Comparison of ENCODE assay signal across 29 cellular contexts in genomic region chr16:62450291-62450690, GRCh38.
"Had no signal": no experiment of that assay in that cellular context is flagged by ENCODE, and none has a peak within 500 bp of the region (broad histone marks: within the 10 kb centered on the region; RNA-seq: fewer than 3 reads in every experiment).

No MANE protein-coding gene starts in this region.

- H3K4me1 Mint-ChIP-seq: activated CD4-positive, alpha-beta memory T cell treated with anti-CD3 and anti-CD28 coated beads, Interleukin-2, amount 10 ng/mL, durations not matched to agents 7 days and 5 days; activated CD4-positive, alpha-beta T cell treated with anti-CD3 and anti-CD28 coated beads, Interleukin-2, amount 10 ng/mL, durations not matched to agents 7 days and 5 days; activated naive CD4-positive, alpha-beta T cell treated with anti-CD3 and anti-CD28 coated beads, Interleukin-2, amount 10 ng/mL, durations not matched to agents 7 days and 5 days; activated naive CD8-positive, alpha-beta T cell treated with anti-CD3 and anti-CD28 coated beads, Interleukin-2, amount 10 ng/mL, durations not matched to agents 7 days and 5 days; brain; endodermal cell; T-helper 17 cell had no signal

- H3K27ac Mint-ChIP-seq: activated CD4-positive, alpha-beta memory T cell treated with anti-CD3 and anti-CD28 coated beads, Interleukin-2, amount 10 ng/mL, durations not matched to agents 7 days and 5 days; activated CD4-positive, alpha-beta T cell treated with anti-CD3 and anti-CD28 coated beads, Interleukin-2, amount 10 ng/mL, durations not matched to agents 7 days and 5 days; activated naive CD4-positive, alpha-beta T cell treated with anti-CD3 and anti-CD28 coated beads, Interleukin-2, amount 10 ng/mL, durations not matched to agents 7 days and 5 days; activated naive CD4-positive, alpha-beta T cell treated with anti-CD3 and anti-CD28 coated beads, Interleukin-2, amount 50 U/mL, for 72 hours; activated naive CD8-positive, alpha-beta T cell treated with anti-CD3 and anti-CD28 coated beads, Interleukin-2, amount 10 ng/mL, durations not matched to agents 7 days and 5 days; activated T-cell treated with anti-CD3 and anti-CD28 coated beads, Interleukin-2, amount 50 U/mL, for 24 hours; activated T-cell treated with anti-CD3 and anti-CD28 coated beads, Interleukin-2, amount 50 U/mL, for 72 hours; brain; dendritic cell treated with granulocyte-macrophage colony-stimulating factor and Interleukin-4, amounts not matched to agents 40 ng/mL and 50 ng/mL, for 4 days; endodermal cell; T-helper 17 cell had no signal

- H3K36me3 Mint-ChIP-seq: activated naive CD4-positive, alpha-beta T cell treated with anti-CD3 and anti-CD28 coated beads, Interleukin-2, amount 10 ng/mL, durations not matched to agents 7 days and 5 days; activated naive CD8-positive, alpha-beta T cell treated with anti-CD3 and anti-CD28 coated beads, Interleukin-2, amount 10 ng/mL, durations not matched to agents 7 days and 5 days; brain had no signal

- H3K4me3 ChIP-seq: ascending aorta, breast epithelium, cardiac muscle cell, coronary artery, dorsolateral prefrontal cortex had no signal

- H3K9me3 ChIP-seq: ascending aorta, breast epithelium had no signal

- H3K4me1 ChIP-seq: ascending aorta, breast epithelium had no signal

- FAIRE-seq: frontal cortex had no signal

- DNase-seq: activated CD4-positive, alpha-beta memory T cell treated with anti-CD3 and anti-CD28 coated beads, Interleukin-2, amount 10 ng/mL, durations not matched to agents 7 days and 5 days; activated CD4-positive, alpha-beta T cell treated with anti-CD3 and anti-CD28 coated beads for 1 hour; activated CD4-positive, alpha-beta T cell treated with anti-CD3 and anti-CD28 coated beads for 4 hours; activated CD4-positive, alpha-beta T cell treated with anti-CD3 and anti-CD28 coated beads, Interleukin-2, amount 10 ng/mL, durations not matched to agents 7 days and 5 days; activated CD4-positive, alpha-beta T cell treated with anti-CD3 and anti-CD28 coated beads, Interleukin-2, amount 50 U/mL, for 4 hours; activated CD8-positive, alpha-beta memory T cell treated with anti-CD3 and anti-CD28 coated beads, Interleukin-2, amount 50 U/mL, for 48 hours; activated gamma-delta T cell; activated naive CD4-positive, alpha-beta T cell; activated naive CD4-positive, alpha-beta T cell treated with anti-CD3 and anti-CD28 coated beads, Interleukin-2, amount 10 ng/mL, durations not matched to agents 7 days and 5 days; activated naive CD8-positive, alpha-beta T cell treated with anti-CD3 and anti-CD28 coated beads, Interleukin-2, amount 10 ng/mL, durations not matched to agents 7 days and 5 days; activated T-cell treated with anti-CD3 and anti-CD28 coated beads for 4 hours; activated T-cell treated with anti-CD3 and anti-CD28 coated beads, Interleukin-2, amount 50 U/mL, for 24 hours; activated T-cell treated with anti-CD3 and anti-CD28 coated beads, Interleukin-2, amount 50 U/mL, for 72 hours; central memory CD4-positive, alpha-beta T cell; dorsolateral prefrontal cortex; effector memory CD4-positive, alpha-beta T cell; endodermal cell; foreskin fibroblast; head of caudate nucleus; T-helper 17 cell had no signal

- ATAC-seq: activated naive CD4-positive, alpha-beta T cell treated with anti-CD3 and anti-CD28 coated beads, Interleukin-2, amount 50 U/mL, for 72 hours; activated T-cell treated with anti-CD3 and anti-CD28 coated beads, Interleukin-2, amount 50 U/mL, for 72 hours; esophagus mucosa; T-helper 17 cell had no signal

- H3K27me3 Mint-ChIP-seq: activated CD4-positive, alpha-beta memory T cell treated with anti-CD3 and anti-CD28 coated beads, Interleukin-2, amount 10 ng/mL, durations not matched to agents 7 days and 5 days; activated CD4-positive, alpha-beta T cell treated with anti-CD3 and anti-CD28 coated beads, Interleukin-2, amount 10 ng/mL, durations not matched to agents 7 days and 5 days; activated naive CD4-positive, alpha-beta T cell treated with anti-CD3 and anti-CD28 coated beads, Interleukin-2, amount 10 ng/mL, durations not matched to agents 7 days and 5 days; activated naive CD8-positive, alpha-beta T cell treated with anti-CD3 and anti-CD28 coated beads, Interleukin-2, amount 10 ng/mL, durations not matched to agents 7 days and 5 days; activated T-cell treated with anti-CD3 and anti-CD28 coated beads, Interleukin-2, amount 50 U/mL, for 24 hours; dendritic cell treated with granulocyte-macrophage colony-stimulating factor and Interleukin-4, amounts not matched to agents 40 ng/mL and 50 ng/mL, for 4 days; T-helper 17 cell had no signal

- H3K9me3 Mint-ChIP-seq: dendritic cell treated with granulocyte-macrophage colony-stimulating factor and Interleukin-4, amounts not matched to agents 40 ng/mL and 50 ng/mL, for 4 days; endodermal cell had no signal

- H3K27me3 ChIP-seq: ascending aorta, breast epithelium, cardiac muscle cell, dorsolateral prefrontal cortex had no signal

- H3K27ac ChIP-seq: ascending aorta, breast epithelium, cardiac muscle cell, coronary artery, dorsolateral prefrontal cortex had no signal

- H3K36me3 ChIP-seq: ascending aorta, breast epithelium, cardiac muscle cell had no signal

- H3K4me3 Mint-ChIP-seq: activated CD4-positive, alpha-beta memory T cell treated with anti-CD3 and anti-CD28 coated beads, Interleukin-2, amount 10 ng/mL, durations not matched to agents 7 days and 5 days; activated CD4-positive, alpha-beta T cell treated with anti-CD3 and anti-CD28 coated beads, Interleukin-2, amount 10 ng/mL, durations not matched to agents 7 days and 5 days; activated naive CD4-positive, alpha-beta T cell treated with anti-CD3 and anti-CD28 coated beads, Interleukin-2, amount 10 ng/mL, durations not matched to agents 7 days and 5 days; activated naive CD8-positive, alpha-beta T cell treated with anti-CD3 and anti-CD28 coated beads, Interleukin-2, amount 10 ng/mL, durations not matched to agents 7 days and 5 days; activated T-cell treated with anti-CD3 and anti-CD28 coated beads, Interleukin-2, amount 50 U/mL, for 24 hours; activated T-cell treated with anti-CD3 and anti-CD28 coated beads, Interleukin-2, amount 50 U/mL, for 72 hours; brain; dendritic cell treated with granulocyte-macrophage colony-stimulating factor and Interleukin-4, amounts not matched to agents 40 ng/mL and 50 ng/mL, for 4 days; endodermal cell; T-helper 17 cell had no signal
